ENCODE assay signal across 11 cellular contexts in genomic region chr20:31716351-31716750, GRCh38. TPM values are rescaled to one million over a fixed set of nuclear protein-coding genes. Genes with fewer than 3 reads are reported as not detected.
A peak's percentile ranks its signal among the peaks of the same experiment; 100 is the strongest.
DNase-seq lines count a peak whose midpoint lies in the region; ATAC-seq and TF ChIP-seq lines count a peak whose summit lies in the region.
"Had no signal": no experiment of that assay in that cellular context is flagged by ENCODE, and none has a peak within 500 bp of the region (broad histone marks: within the 10 kb centered on the region; RNA-seq: fewer than 3 reads in every experiment).

No MANE protein-coding gene starts in this region.

- H3K4me3 Mint-ChIP-seq in activated T-helper 1 cell treated with anti-CD3 and anti-CD28 coated beads, Interleukin-12 subunit alpha, Interleukin-12 subunit beta, Interleukin-2, Interleukin-4 antibody, amounts not matched to agents 30 ng/mL and 10 ng/mL and 1 ng/mL, durations not matched to agents 14 hours and 24 hours and 36 hours = peak overlapping the region; percentile 97
- peak overlapping the region; percentile 91 to 99 for H3K4me3 Mint-ChIP-seq in stimulated activated naive CD8-positive, alpha-beta T cell treated with anti-CD3 and anti-CD28 coated beads, Interleukin-15, amount 100 ng/mL, for 72 hours

- H3K4me3 ChIP-seq in HUES6 (ENCODE audit: low read depth, low read length) (no peak overlapping the region), hepatocyte (no peak overlapping the region)

- no peaks in the 10 kb centered on the region for H4K20me1 ChIP-seq in hepatocyte (ENCODE audit: insufficient read depth, poor library complexity, severe bottlenecking)

- no peak for ATAC-seq in stimulated activated naive CD8-positive, alpha-beta T cell treated with anti-CD3 and anti-CD28 coated beads, Interleukin-15, amount 100 ng/mL, for 72 hours
- ATAC-seq in HG03175 (IDR thresholded peaks at IDR 0.05; ENCODE audit: unreplicated experiment) = no peak

- peak overlapping the region; percentile 91 for H3K4me2 ChIP-seq in hepatocyte

- WGBS in hepatocyte (ENCODE audit: low lambda C conversion rate, missing lambda C conversion rate) = 57% methylated on average over 1 of the region's 1 CpG

- peak overlapping the region; percentile 94 for H3K27ac Mint-ChIP-seq in activated T-helper 1 cell treated with anti-CD3 and anti-CD28 coated beads, Interleukin-12 subunit alpha, Interleukin-12 subunit beta, Interleukin-2, Interleukin-4 antibody, amounts not matched to agents 30 ng/mL and 10 ng/mL and 1 ng/mL, durations not matched to agents 14 hours and 24 hours and 36 hours
- H3K27ac Mint-ChIP-seq in stimulated activated naive CD8-positive, alpha-beta T cell treated with anti-CD3 and anti-CD28 coated beads, Interleukin-15, amount 100 ng/mL, for 72 hours = peak overlapping the region; percentile 94 to 96

- H3K4me1 ChIP-seq in HUES6 (ENCODE audit: control insufficient read depth, insufficient read depth, low read length) (peaks cover 81% of the 10 kb centered on the region), hepatocyte (ENCODE audit: insufficient read depth) (peaks cover 67% of the 10 kb centered on the region)

- peaks cover 67% of the 10 kb centered on the region for H3K4me1 Mint-ChIP-seq in activated T-helper 1 cell treated with anti-CD3 and anti-CD28 coated beads, Interleukin-12 subunit alpha, Interleukin-12 subunit beta, Interleukin-2, Interleukin-4 antibody, amounts not matched to agents 30 ng/mL and 10 ng/mL and 1 ng/mL, durations not matched to agents 14 hours and 24 hours and 36 hours (ENCODE audit: low read depth)
- H3K4me1 Mint-ChIP-seq in stimulated activated naive CD8-positive, alpha-beta T cell treated with anti-CD3 and anti-CD28 coated beads, Interleukin-15, amount 100 ng/mL, for 72 hours = peaks cover 59% of the 10 kb centered on the region

- H3K9me3 ChIP-seq in HUES6 (ENCODE audit: control insufficient read depth, insufficient read depth, low read depth, low read length) (no peaks in the 10 kb centered on the region), hepatocyte (ENCODE audit: low read depth) (no peaks in the 10 kb centered on the region)

- no peak for DNase-seq in activated T-helper 1 cell treated with anti-CD3 and anti-CD28 coated beads, Interleukin-12 subunit alpha, Interleukin-12 subunit beta, Interleukin-2, Interleukin-4 antibody, amounts not matched to agents 30 ng/mL and 10 ng/mL and 1 ng/mL, durations not matched to agents 14 hours and 24 hours and 36 hours (ENCODE audit: low spot score)
- DNase-seq in hepatocyte (ENCODE audit: low spot score) = no peak
- no peak for DNase-seq in stimulated activated naive CD8-positive, alpha-beta T cell treated with anti-CD3 and anti-CD28 coated beads, Interleukin-15, amount 100 ng/mL, for 72 hours
- no peak for DNase-seq in NCI-H524 treated with DMSO at 0.1 percent for 48 hours (lab: John Stamatoyannopoulos, UW)
- no peak for DNase-seq in UCSD-AML1 (lab: John Stamatoyannopoulos, UW; ENCODE audit: unreplicated experiment)
- DNase-seq: activated CD8-positive, alpha-beta memory T cell treated with anti-CD3 and anti-CD28 coated beads, Interleukin-2, amount 50 U/mL, for 48 hours; H7; stimulated activated naive CD4-positive, alpha-beta T cell treated with Interleukin-2 at 50 U/mL for 16 hours had no signal

- H3K79me2 ChIP-seq in hepatocyte = peaks cover 96% of the 10 kb centered on the region

- H3K36me3 Mint-ChIP-seq in activated T-helper 1 cell treated with anti-CD3 and anti-CD28 coated beads, Interleukin-12 subunit alpha, Interleukin-12 subunit beta, Interleukin-2, Interleukin-4 antibody, amounts not matched to agents 30 ng/mL and 10 ng/mL and 1 ng/mL, durations not matched to agents 14 hours and 24 hours and 36 hours (ENCODE audit: low read depth) = peaks cover 96% of the 10 kb centered on the region

- H3K9me2 ChIP-seq in hepatocyte (replicated peaks; ENCODE audit: insufficient read depth) = no peaks in the 10 kb centered on the region

- no peak overlapping the region for H2AFZ ChIP-seq in hepatocyte

- TF ChIP-seq CTCF in hepatocyte (IDR thresholded peaks at IDR 0.05; ENCODE audit: poor library complexity) = no peak

- intact Hi-C loops in activated T-helper 1 cell treated with anti-CD3 and anti-CD28 coated beads, Interleukin-12 subunit alpha, Interleukin-12 subunit beta, Interleukin-2, Interleukin-4 antibody, amounts not matched to agents 30 ng/mL and 10 ng/mL and 1 ng/mL, durations not matched to agents 14 hours and 24 hours and 36 hours (cut with micrococcal nuclease) = loop anchor here (2.0 to 5.0 kb wide), 3 partner anchors 18 to 641 kb away; partner anchors contain the start of gene ASXL1

- no peak overlapping the region for H3K9ac ChIP-seq in HUES6 (ENCODE audit: low read length)

- H3K9me3 Mint-ChIP-seq in activated T-helper 1 cell treated with anti-CD3 and anti-CD28 coated beads, Interleukin-12 subunit alpha, Interleukin-12 subunit beta, Interleukin-2, Interleukin-4 antibody, amounts not matched to agents 30 ng/mL and 10 ng/mL and 1 ng/mL, durations not matched to agents 14 hours and 24 hours and 36 hours = no peaks in the 10 kb centered on the region
- no peaks in the 10 kb centered on the region for H3K9me3 Mint-ChIP-seq in stimulated activated naive CD8-positive, alpha-beta T cell treated with anti-CD3 and anti-CD28 coated beads, Interleukin-15, amount 100 ng/mL, for 72 hours
- H3K9me3 Mint-ChIP-seq: IgD-negative memory B cell had no signal

- H3K27me3 ChIP-seq in HUES6 (ENCODE audit: control insufficient read depth, insufficient read depth, low read length) (no peaks in the 10 kb centered on the region), hepatocyte (no peaks in the 10 kb centered on the region)

- H3K36me3 ChIP-seq in HUES6 (ENCODE audit: control insufficient read depth, insufficient read depth, low read length) = peaks cover 40% of the 10 kb centered on the region
- H3K36me3 ChIP-seq in hepatocyte (replicated peaks; ENCODE audit: insufficient read depth, low read depth) = no peaks in the 10 kb centered on the region

- H3K27me3 Mint-ChIP-seq in activated T-helper 1 cell treated with anti-CD3 and anti-CD28 coated beads, Interleukin-12 subunit alpha, Interleukin-12 subunit beta, Interleukin-2, Interleukin-4 antibody, amounts not matched to agents 30 ng/mL and 10 ng/mL and 1 ng/mL, durations not matched to agents 14 hours and 24 hours and 36 hours (ENCODE audit: insufficient read depth) = no peaks in the 10 kb centered on the region
- H3K27me3 Mint-ChIP-seq in stimulated activated naive CD8-positive, alpha-beta T cell treated with anti-CD3 and anti-CD28 coated beads, Interleukin-15, amount 100 ng/mL, for 72 hours = no peaks in the 10 kb centered on the region
- H3K27me3 Mint-ChIP-seq: IgD-negative memory B cell had no signal

- H3K27ac ChIP-seq in HUES6 (ENCODE audit: low read depth, low read length) (peak overlapping the region; percentile 15; the same call in 1 of the 2 replicates), hepatocyte (peak overlapping the region; percentile 98)

RNA-seq across cellular contexts. Expression of gene BCL2L1, which starts 6.3 kb away (rescaled TPM):
- 417 and 420 TPM in 2 replicates for total RNA-seq in activated T-helper 1 cell treated with anti-CD3 and anti-CD28 coated beads, Interleukin-12 subunit alpha, Interleukin-12 subunit beta, Interleukin-2, Interleukin-4 antibody, amounts not matched to agents 30 ng/mL and 10 ng/mL and 1 ng/mL, durations not matched to agents 14 hours and 24 hours and 36 hours
- total RNA-seq in hepatocyte = 139 and 145 TPM in 2 replicates
- polyA plus RNA-seq in hepatocyte = 104 and 108 TPM in 2 replicates

RNA-seq across cellular contexts. Expression of gene TPX2, which starts 22.7 kb away (rescaled TPM):
- total RNA-seq in activated T-helper 1 cell treated with anti-CD3 and anti-CD28 coated beads, Interleukin-12 subunit alpha, Interleukin-12 subunit beta, Interleukin-2, Interleukin-4 antibody, amounts not matched to agents 30 ng/mL and 10 ng/mL and 1 ng/mL, durations not matched to agents 14 hours and 24 hours and 36 hours = 53.3 and 54.4 TPM in 2 replicates
- 22.9 and 23.9 TPM in 2 replicates for total RNA-seq in hepatocyte
- polyA plus RNA-seq in hepatocyte = 16.3 and 18.5 TPM in 2 replicates
